Comparison of ENCODE assay signal across 9 cellular contexts in the genomic region with DNA sequence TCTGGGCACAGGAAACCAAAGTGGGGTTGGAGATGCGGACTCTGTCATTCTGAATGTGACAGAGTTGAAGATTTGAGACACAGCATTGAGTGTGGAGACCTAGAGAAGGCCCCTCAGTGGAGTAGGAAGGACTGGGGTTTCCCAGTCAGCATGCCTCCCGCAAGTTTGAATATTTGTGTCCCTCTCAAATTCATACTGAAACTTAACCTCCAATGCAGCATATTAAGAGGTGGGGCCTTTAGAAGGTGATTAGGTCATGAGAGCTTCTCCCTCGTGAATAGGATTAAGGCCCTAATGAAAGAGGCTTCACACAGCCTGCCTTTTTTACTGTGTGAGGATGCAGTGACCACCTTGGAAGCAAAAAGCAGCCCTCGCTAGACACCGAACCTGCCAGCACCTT. TPM values are rescaled to one million over a fixed set of nuclear protein-coding genes. Genes with fewer than 3 reads are reported as not detected.
DNase-seq lines count a peak whose midpoint lies in the region; ATAC-seq, FAIRE-seq and TF ChIP-seq lines count a peak whose summit lies in the region.
"Had no signal": no experiment of that assay in that cellular context is flagged by ENCODE, and none has a peak within 500 bp of the region (broad histone marks: within the 10 kb centered on the region; RNA-seq: fewer than 3 reads in every experiment).

No MANE protein-coding gene starts in this region.

- no peaks in the 10 kb centered on the region for H3K9me3 ChIP-seq in HepG2 (ENCODE audit: low read length)

- WGBS in HepG2 (ENCODE audit: low lambda C conversion rate): 85% methylated on average over 5 of the region's 5 CpGs

- H3K27ac ChIP-seq in coronary artery (no peak overlapping the region), HepG2 (ENCODE audit: extremely low read length, insufficient read depth, low read length) (no peak overlapping the region)

- H4K20me1 ChIP-seq in HepG2 (ENCODE audit: insufficient read depth, low read length): no peaks in the 10 kb centered on the region

- TF ChIP-seq POLR2A in HepG2 (IDR thresholded peaks at IDR 0.05; ENCODE audit: insufficient read depth in 1 of 2, low read depth in 2 of 2, low read length in 2 of 2): no peak

- DNase-seq in GM10248 (ENCODE audit: extremely low spot score) (peak; percentile 79), NCI-H1417 (lab: John Stamatoyannopoulos, UW) (no peak), coronary artery (ENCODE audit: low spot score) (no peak), HepG2 (ENCODE audit: low spot score) (no peak)
- DNase-seq: HCEC 1CT, mesendoderm, NCI-H2107 had no signal

- TF ChIP-seq EP300 in HepG2 (IDR thresholded peaks at IDR 0.05; ENCODE audit: low read depth in 2 of 2, low read length in 2 of 2) (no peak), HepG2 (CRISPR knock-in tag; IDR thresholded peaks at IDR 0.05; ENCODE audit: borderline replicate concordance) (no peak)

- H3K4me3 ChIP-seq in coronary artery (no peak overlapping the region), HepG2 (replicated peaks in 1 of 3; ENCODE audit: insufficient read depth in 1 of 3, low read depth in 2 of 3, low read length in 3 of 3) (no peak overlapping the region)

- H3K79me2 ChIP-seq in HepG2 (ENCODE audit: insufficient read depth, low read length): no peaks in the 10 kb centered on the region

- no peak overlapping the region for H2AFZ ChIP-seq in HepG2 (ENCODE audit: low read length)

- H3K9ac ChIP-seq in HepG2 (ENCODE audit: insufficient read depth, low read depth, low read length): no peak overlapping the region

- POLR2A ChIA-PET in GM10248 (lab: Yijun Ruan, JAX): no interaction called here
- POLR2A ChIA-PET in HepG2 (lab: Yijun Ruan, JAX): no interaction called here

- no peaks in the 10 kb centered on the region for H3K27me3 ChIP-seq in HepG2 (ENCODE audit: control insufficient read depth in 1 of 2, insufficient read depth in 2 of 2, low read length in 2 of 2)

- FAIRE-seq in HepG2 (lab: Jason Lieb, UNC): no peak

- ATAC-seq in GM19438 (IDR thresholded peaks at IDR 0.05; ENCODE audit: low read depth, unreplicated experiment) (peak; percentile 50), HG03175 (IDR thresholded peaks at IDR 0.05; ENCODE audit: unreplicated experiment) (peak; percentile 49), HepG2 (no peak; the same call in 2 of the 3 replicates)

- BruUV-seq in HepG2 (replicated peaks; lab: Mats Ljungman, UMichigan): no TSS peak

- H3K4me1 ChIP-seq in HepG2 (ENCODE audit: insufficient read depth, low read length): peaks cover 27% of the 10 kb centered on the region

- intact Hi-C loops in HepG2 (cut with micrococcal nuclease; ENCODE audit: unreplicated experiment): no loop called here

- CTCF ChIA-PET in GM10248 (lab: Yijun Ruan, JAX) (interaction anchor here (1.0 to 7.3 kb wide), 4 partner anchors 9 to 109 kb away, joined by 3 to 113 read pairs (median 24); partner anchors contain the start of genes HDDC3, MAN2A2 and UNC45A), HepG2 (lab: Yijun Ruan, JAX; ENCODE audit: low intra/inter-chr PET ratio, low total read pairs) (no interaction called here)

- no peak for TF ChIP-seq RAD21 in HepG2 (CRISPR knock-in tag; IDR thresholded peaks at IDR 0.05)

- peaks cover 6 to 21% of the 10 kb centered on the region in 2 experiments; a peak in 3 of 5 replicates for H3K36me3 ChIP-seq in HepG2 (replicated peaks in 1 of 2; ENCODE audit: control insufficient read depth in 1 of 2, insufficient read depth in 2 of 2, low read length in 2 of 2)

- TF ChIP-seq CTCF in GM10248 (IDR thresholded peaks at IDR 0.05; ENCODE audit: control extremely low read depth, extremely low read depth, low read depth, missing control alignments) (no peak), coronary artery (IDR thresholded peaks at IDR 0.05) (no peak), HepG2 (CRISPR knock-in tag; IDR thresholded peaks at IDR 0.05) (no peak)

- in situ Hi-C loops in HepG2 (cut with HindIII; ENCODE audit: extremely low pct_ligation_motif_present, low pct_unique_long_range_greater_than_20kb): no loop called here

- H3K4me2 ChIP-seq in HepG2 (ENCODE audit: low read depth, low read length): no peak overlapping the region

RNA-seq across cellular contexts. Expression of gene HDDC3, which starts 8.0 kb away (rescaled TPM):
- total RNA-seq in HepG2 (2016; rRNA removed; fragmentation: Illumina TruSeq; extraction: Trizol): 28.3 and 30.0 TPM in 2 replicates
- total RNA-seq in HepG2 (2016; cell fraction: cytosol; rRNA removed; fragmentation: Illumina TruSeq; extraction: Trizol; ENCODE audit: low read depth): 9.5 and 9.9 TPM in 2 replicates
- 29.5 and 31.1 TPM in 2 replicates for total RNA-seq in HepG2 (2016; cell fraction: insoluble cytoplasmic fraction; rRNA removed; fragmentation: Illumina TruSeq; extraction: Trizol)
- 19.0 and 21.4 TPM in 2 replicates for total RNA-seq in HepG2 (2016; cell fraction: membrane; rRNA removed; fragmentation: Illumina TruSeq; extraction: Trizol)
- 14.9 and 16.3 TPM in 2 replicates for total RNA-seq in HepG2 (2016; cell fraction: nucleus; rRNA removed; fragmentation: Illumina TruSeq; extraction: Trizol)
- 18.7 and 21.7 TPM in 2 replicates for polyA plus RNA-seq in HepG2 (2011; rRNA removed)
- polyA plus RNA-seq in HepG2 (2011; cell fraction: cytosol; rRNA removed): 21.7 and 23.0 TPM in 2 replicates
- 18.2 and 23.4 TPM in 2 replicates for polyA plus RNA-seq in HepG2 (2011; cell fraction: nucleus; rRNA removed)
- 12.4 and 14.3 TPM in 2 replicates for polyA plus RNA-seq in HepG2 (2012)
- 15.3 and 16.8 TPM in 2 replicates for polyA plus RNA-seq in HepG2 (2016; cell fraction: cytosol; fragmentation: Illumina TruSeq; extraction: Trizol; ENCODE audit: low read depth)
- polyA plus RNA-seq in HepG2 (2016; cell fraction: insoluble cytoplasmic fraction; fragmentation: Illumina TruSeq; extraction: Trizol; ENCODE audit: low read depth): 32.6 and 35.8 TPM in 2 replicates
- polyA plus RNA-seq in HepG2 (2016; cell fraction: membrane; fragmentation: Illumina TruSeq; extraction: Trizol; ENCODE audit: low read depth): 20.1 and 22.5 TPM in 2 replicates
- 23.2 and 27.0 TPM in 2 replicates for polyA plus RNA-seq in HepG2 (2016; cell fraction: nucleus; fragmentation: Illumina TruSeq; extraction: Trizol; ENCODE audit: insufficient read depth, low read depth)
- 12.2 and 28.5 TPM in 2 replicates for polyA minus RNA-seq in HepG2 (2011; rRNA and poly(A)+ RNA removed; ENCODE audit: low replicate concordance)
- polyA minus RNA-seq in HepG2 (2011; cell fraction: cytosol; rRNA and poly(A)+ RNA removed): 8.2 and 8.6 TPM in 2 replicates
- 13.3 and 14.7 TPM in 2 replicates for polyA minus RNA-seq in HepG2 (2011; cell fraction: nucleus; rRNA and poly(A)+ RNA removed)

RNA-seq across cellular contexts. Expression of gene UNC45A, which starts 10.7 kb away (rescaled TPM):
- 39.2 and 39.7 TPM in 2 replicates for total RNA-seq in HepG2 (2016; rRNA removed; fragmentation: Illumina TruSeq; extraction: Trizol)
- 7.4 and 8.3 TPM in 2 replicates for total RNA-seq in HepG2 (2016; cell fraction: cytosol; rRNA removed; fragmentation: Illumina TruSeq; extraction: Trizol; ENCODE audit: low read depth)
- total RNA-seq in HepG2 (2016; cell fraction: insoluble cytoplasmic fraction; rRNA removed; fragmentation: Illumina TruSeq; extraction: Trizol): 37.2 and 42.0 TPM in 2 replicates
- total RNA-seq in HepG2 (2016; cell fraction: membrane; rRNA removed; fragmentation: Illumina TruSeq; extraction: Trizol): 10.7 and 11.5 TPM in 2 replicates
- 29.9 and 30.4 TPM in 2 replicates for total RNA-seq in HepG2 (2016; cell fraction: nucleus; rRNA removed; fragmentation: Illumina TruSeq; extraction: Trizol)
- polyA plus RNA-seq in HepG2 (2011; rRNA removed): 33.8 and 39.6 TPM in 2 replicates
- 28.5 and 36.4 TPM in 2 replicates for polyA plus RNA-seq in HepG2 (2011; cell fraction: cytosol; rRNA removed)
- 128 and 143 TPM in 2 replicates for polyA plus RNA-seq in HepG2 (2011; cell fraction: nucleus; rRNA removed)
- 23.6 and 29.6 TPM in 2 replicates for polyA plus RNA-seq in HepG2 (2012)
- polyA plus RNA-seq in HepG2 (2016; cell fraction: cytosol; fragmentation: Illumina TruSeq; extraction: Trizol; ENCODE audit: low read depth): 3.2 and 3.8 TPM in 2 replicates
- polyA plus RNA-seq in HepG2 (2016; cell fraction: insoluble cytoplasmic fraction; fragmentation: Illumina TruSeq; extraction: Trizol; ENCODE audit: low read depth): 31.6 and 37.2 TPM in 2 replicates
- polyA plus RNA-seq in HepG2 (2016; cell fraction: membrane; fragmentation: Illumina TruSeq; extraction: Trizol; ENCODE audit: low read depth): 6.4 and 8.0 TPM in 2 replicates
- polyA plus RNA-seq in HepG2 (2016; cell fraction: nucleus; fragmentation: Illumina TruSeq; extraction: Trizol; ENCODE audit: insufficient read depth, low read depth): 52.0 and 53.3 TPM in 2 replicates
- 77.7 and 119 TPM in 2 replicates for polyA minus RNA-seq in HepG2 (2011; rRNA and poly(A)+ RNA removed; ENCODE audit: low replicate concordance)
- polyA minus RNA-seq in HepG2 (2011; cell fraction: cytosol; rRNA and poly(A)+ RNA removed): 23.5 and 25.8 TPM in 2 replicates
- 37.1 and 48.0 TPM in 2 replicates for polyA minus RNA-seq in HepG2 (2011; cell fraction: nucleus; rRNA and poly(A)+ RNA removed)

RNA-seq across cellular contexts. Expression of gene MAN2A2, which starts 21.3 kb away (rescaled TPM):
- total RNA-seq in HepG2 (2016; rRNA removed; fragmentation: Illumina TruSeq; extraction: Trizol): 6.7 and 17.5 TPM in 2 replicates
- total RNA-seq in HepG2 (2016; cell fraction: cytosol; rRNA removed; fragmentation: Illumina TruSeq; extraction: Trizol; ENCODE audit: low read depth): 8.9 and 9.3 TPM in 2 replicates
- total RNA-seq in HepG2 (2016; cell fraction: insoluble cytoplasmic fraction; rRNA removed; fragmentation: Illumina TruSeq; extraction: Trizol): 5.6 and 21.4 TPM in 2 replicates
- 9.6 and 10.0 TPM in 2 replicates for total RNA-seq in HepG2 (2016; cell fraction: membrane; rRNA removed; fragmentation: Illumina TruSeq; extraction: Trizol)
- 31.3 and 36.5 TPM in 2 replicates for total RNA-seq in HepG2 (2016; cell fraction: nucleus; rRNA removed; fragmentation: Illumina TruSeq; extraction: Trizol)
- 43.8 and 51.5 TPM in 2 replicates for polyA plus RNA-seq in HepG2 (2011; rRNA removed)
- 18.4 and 29.4 TPM in 2 replicates for polyA plus RNA-seq in HepG2 (2011; cell fraction: cytosol; rRNA removed)
- polyA plus RNA-seq in HepG2 (2011; cell fraction: nucleus; rRNA removed): 296 and 398 TPM in 2 replicates
- 13.2 and 18.7 TPM in 2 replicates for polyA plus RNA-seq in HepG2 (2012)
- polyA plus RNA-seq in HepG2 (2016; cell fraction: cytosol; fragmentation: Illumina TruSeq; extraction: Trizol; ENCODE audit: low read depth): 1.5 and 2.3 TPM in 2 replicates
- polyA plus RNA-seq in HepG2 (2016; cell fraction: insoluble cytoplasmic fraction; fragmentation: Illumina TruSeq; extraction: Trizol; ENCODE audit: low read depth): 7.9 and 9.3 TPM in 2 replicates
- 5.8 and 8.8 TPM in 2 replicates for polyA plus RNA-seq in HepG2 (2016; cell fraction: membrane; fragmentation: Illumina TruSeq; extraction: Trizol; ENCODE audit: low read depth)
- polyA plus RNA-seq in HepG2 (2016; cell fraction: nucleus; fragmentation: Illumina TruSeq; extraction: Trizol; ENCODE audit: insufficient read depth, low read depth): 117 and 126 TPM in 2 replicates
- 46.3 and 58.9 TPM in 2 replicates for polyA minus RNA-seq in HepG2 (2011; rRNA and poly(A)+ RNA removed; ENCODE audit: low replicate concordance)
- polyA minus RNA-seq in HepG2 (2011; cell fraction: cytosol; rRNA and poly(A)+ RNA removed): 16.2 and 16.4 TPM in 2 replicates
- 38.2 and 38.5 TPM in 2 replicates for polyA minus RNA-seq in HepG2 (2011; cell fraction: nucleus; rRNA and poly(A)+ RNA removed)

RNA-seq across cellular contexts. Expression of gene RCCD1, which starts 30.3 kb away (rescaled TPM):
- total RNA-seq in HepG2 (2016; rRNA removed; fragmentation: Illumina TruSeq; extraction: Trizol): 10.0 and 15.1 TPM in 2 replicates
- total RNA-seq in HepG2 (2016; cell fraction: cytosol; rRNA removed; fragmentation: Illumina TruSeq; extraction: Trizol; ENCODE audit: low read depth): 6.0 TPM in 2 replicates
- 9.7 and 17.0 TPM in 2 replicates for total RNA-seq in HepG2 (2016; cell fraction: insoluble cytoplasmic fraction; rRNA removed; fragmentation: Illumina TruSeq; extraction: Trizol)
- total RNA-seq in HepG2 (2016; cell fraction: membrane; rRNA removed; fragmentation: Illumina TruSeq; extraction: Trizol): 7.6 and 8.9 TPM in 2 replicates
- total RNA-seq in HepG2 (2016; cell fraction: nucleus; rRNA removed; fragmentation: Illumina TruSeq; extraction: Trizol): 9.4 and 11.4 TPM in 2 replicates
- 12.9 and 14.1 TPM in 2 replicates for polyA plus RNA-seq in HepG2 (2011; rRNA removed)
- polyA plus RNA-seq in HepG2 (2011; cell fraction: cytosol; rRNA removed): 6.2 and 8.5 TPM in 2 replicates
- 61.8 and 71.8 TPM in 2 replicates for polyA plus RNA-seq in HepG2 (2011; cell fraction: nucleus; rRNA removed)
- 14.2 and 14.4 TPM in 2 replicates for polyA plus RNA-seq in HepG2 (2012)
- polyA plus RNA-seq in HepG2 (2016; cell fraction: cytosol; fragmentation: Illumina TruSeq; extraction: Trizol; ENCODE audit: low read depth): 2.2 and 3.1 TPM in 2 replicates
- 11.9 and 21.8 TPM in 2 replicates for polyA plus RNA-seq in HepG2 (2016; cell fraction: insoluble cytoplasmic fraction; fragmentation: Illumina TruSeq; extraction: Trizol; ENCODE audit: low read depth)
- 5.0 and 5.7 TPM in 2 replicates for polyA plus RNA-seq in HepG2 (2016; cell fraction: membrane; fragmentation: Illumina TruSeq; extraction: Trizol; ENCODE audit: low read depth)
- polyA plus RNA-seq in HepG2 (2016; cell fraction: nucleus; fragmentation: Illumina TruSeq; extraction: Trizol; ENCODE audit: insufficient read depth, low read depth): 25.8 and 26.4 TPM in 2 replicates
- polyA minus RNA-seq in HepG2 (2011; rRNA and poly(A)+ RNA removed; ENCODE audit: low replicate concordance): 5.9 and 24.5 TPM in 2 replicates
- polyA minus RNA-seq in HepG2 (2011; cell fraction: cytosol; rRNA and poly(A)+ RNA removed): 3.3 and 3.4 TPM in 2 replicates
- polyA minus RNA-seq in HepG2 (2011; cell fraction: nucleus; rRNA and poly(A)+ RNA removed): 11.7 and 13.4 TPM in 2 replicates

RNA-seq across cellular contexts. Expression of gene FES, which starts 40.1 kb away (rescaled TPM):
- 8.5 and 9.5 TPM in 2 replicates for total RNA-seq in HepG2 (2016; rRNA removed; fragmentation: Illumina TruSeq; extraction: Trizol)
- 3.0 and 3.5 TPM in 2 replicates for total RNA-seq in HepG2 (2016; cell fraction: cytosol; rRNA removed; fragmentation: Illumina TruSeq; extraction: Trizol; ENCODE audit: low read depth)
- 9.6 TPM in 2 replicates for total RNA-seq in HepG2 (2016; cell fraction: insoluble cytoplasmic fraction; rRNA removed; fragmentation: Illumina TruSeq; extraction: Trizol)
- total RNA-seq in HepG2 (2016; cell fraction: membrane; rRNA removed; fragmentation: Illumina TruSeq; extraction: Trizol): 3.8 and 4.7 TPM in 2 replicates
- total RNA-seq in HepG2 (2016; cell fraction: nucleus; rRNA removed; fragmentation: Illumina TruSeq; extraction: Trizol): 5.2 and 5.4 TPM in 2 replicates
- 4.0 and 4.3 TPM in 2 replicates for polyA plus RNA-seq in HepG2 (2011; rRNA removed)
- polyA plus RNA-seq in HepG2 (2011; cell fraction: cytosol; rRNA removed): 2.8 and 5.7 TPM in 2 replicates
- 13.7 and 22.6 TPM in 2 replicates for polyA plus RNA-seq in HepG2 (2011; cell fraction: nucleus; rRNA removed)
- polyA plus RNA-seq in HepG2 (2012): 1.3 and 1.7 TPM in 2 replicates
- polyA plus RNA-seq in HepG2 (2016; cell fraction: cytosol; fragmentation: Illumina TruSeq; extraction: Trizol; ENCODE audit: low read depth): 3.0 TPM in 2 replicates
- polyA plus RNA-seq in HepG2 (2016; cell fraction: insoluble cytoplasmic fraction; fragmentation: Illumina TruSeq; extraction: Trizol; ENCODE audit: low read depth): 6.1 and 6.9 TPM in 2 replicates
- 2.4 TPM in 2 replicates for polyA plus RNA-seq in HepG2 (2016; cell fraction: membrane; fragmentation: Illumina TruSeq; extraction: Trizol; ENCODE audit: low read depth)
- polyA plus RNA-seq in HepG2 (2016; cell fraction: nucleus; fragmentation: Illumina TruSeq; extraction: Trizol; ENCODE audit: insufficient read depth, low read depth): 8.5 and 10.3 TPM in 2 replicates
- 0.37 and 5.3 TPM in 2 replicates for polyA minus RNA-seq in HepG2 (2011; rRNA and poly(A)+ RNA removed; ENCODE audit: low replicate concordance)
- 1.7 and 1.8 TPM in 2 replicates for polyA minus RNA-seq in HepG2 (2011; cell fraction: cytosol; rRNA and poly(A)+ RNA removed)
- 5.1 and 6.2 TPM in 2 replicates for polyA minus RNA-seq in HepG2 (2011; cell fraction: nucleus; rRNA and poly(A)+ RNA removed)
